8 cellular contexts compared by ENCODE assay signal in the genomic region with DNA sequence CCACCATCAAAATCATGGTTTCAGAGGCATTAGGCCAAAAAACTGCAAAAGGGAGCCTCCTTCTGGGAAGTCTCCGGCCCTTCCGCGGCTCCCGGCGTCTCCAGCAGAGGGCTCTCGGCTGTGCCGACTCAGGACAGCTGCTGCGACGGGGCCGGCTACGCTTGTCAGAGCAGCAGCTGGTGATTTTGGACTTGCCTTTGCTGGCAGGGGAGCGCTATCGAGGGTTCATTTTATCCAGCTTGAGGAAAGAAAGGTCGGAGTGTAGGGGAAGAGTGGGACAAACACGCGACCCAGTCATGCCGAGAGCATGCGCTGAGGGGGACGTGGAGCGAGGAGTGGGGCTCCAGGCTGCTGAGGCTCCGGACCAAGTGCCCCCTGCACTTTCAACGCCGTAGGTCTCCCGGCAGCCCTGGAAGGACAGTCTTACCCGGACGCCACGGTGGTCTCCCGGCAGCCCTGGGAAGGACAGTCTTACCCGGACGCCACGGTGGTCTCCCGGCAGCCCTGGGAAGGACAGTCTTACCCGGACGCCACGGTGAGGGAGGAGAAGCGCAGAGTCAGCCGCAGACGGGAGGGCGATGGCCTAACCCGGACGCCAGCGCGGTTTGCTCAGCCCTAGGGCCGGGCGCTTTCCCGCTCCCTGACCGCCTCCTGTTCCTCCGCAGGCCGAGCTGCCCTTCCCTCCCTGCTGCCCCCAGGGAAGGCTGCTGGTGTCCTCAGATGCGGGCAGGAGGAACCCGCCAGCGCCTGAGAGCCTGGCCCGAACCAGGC. TPM values are rescaled to one million over a fixed set of nuclear protein-coding genes. Genes with fewer than 3 reads are reported as not detected.
DNase-seq lines count a peak whose midpoint lies in the region; ATAC-seq and TF ChIP-seq lines count a peak whose summit lies in the region.

No MANE protein-coding gene starts in this region.

- H3K4ac ChIP-seq in IMR-90 (ENCODE audit: low read depth, low read length): 0 out of 2 replicates have a peak overlapping the region, but pooled peaks have one; percentile 64

- H2BK120ac ChIP-seq in IMR-90 (ENCODE audit: low read depth, low read length): peak overlapping the region; percentile 71

- in situ Hi-C loops in IMR-90 (cut with MboI; ENCODE audit: low sequenced_read_pairs): no loop called here

- no TSS peak for BruUV-seq in IMR-90 (replicated peaks; lab: Mats Ljungman, UMichigan)

- H2BK5ac ChIP-seq in IMR-90 (ENCODE audit: low read depth, low read length, poor library complexity, severe bottlenecking): no peak overlapping the region

- peaks cover 10% of the 10 kb centered on the region; the same call in 1 of the 2 replicates for H4K20me1 ChIP-seq in IMR-90 (ENCODE audit: insufficient read depth, low read length)

- peak overlapping the region; percentile 86 for H2AK9ac ChIP-seq in IMR-90 (replicated peaks; ENCODE audit: low read depth, low read length, poor library complexity)

- no peak overlapping the region for H3K56ac ChIP-seq in IMR-90 (ENCODE audit: extremely low read depth, insufficient read depth, low read length)

- POLR2A ChIA-PET in IMR-90 (lab: Charles Lee; ENCODE audit: unreplicated experiment) (no interaction called here), WTC11 (lab: Charles Lee) (interaction anchor here (0.5 to 1.0 kb wide), 2 partner anchors 11 to 22 kb away, joined by 3 read pairs; no protein-coding TSS in a partner anchor)

- no peak overlapping the region for H4K5ac ChIP-seq in IMR-90 (ENCODE audit: low read depth, low read length)

- peak overlapping the region; percentile 89 for H3K4me2 ChIP-seq in IMR-90 (ENCODE audit: low read depth, low read length)

- CTCF ChIA-PET in IMR-90 (lab: Yijun Ruan, JAX): interaction anchor here (0.6 to 3.4 kb wide), 11 partner anchors 9 to 169 kb away, joined by 3 to 22 read pairs (median 4); a partner anchor contains a TSS
- CTCF ChIA-PET in WTC11 (lab: Charles Lee): interaction anchor here (1.0 to 4.3 kb wide), 8 partner anchors 14 to 366 kb away, joined by 4 to 43 read pairs (median 5); a partner anchor contains a TSS

- peak overlapping the region in 1 of 2 experiments; percentile 78; a peak in 1 of 4 replicates for H4K8ac ChIP-seq in IMR-90 (ENCODE audit: low read depth in 2 of 2, low read length in 2 of 2)

- H2BK15ac ChIP-seq in IMR-90 (ENCODE audit: low read depth, low read length): no peak overlapping the region

- H3K27me3 ChIP-seq in IMR-90 (ENCODE audit: control insufficient read depth, insufficient read depth, low read length): no peaks in the 10 kb centered on the region

- 0 out of 2 replicates have a peak overlapping the region, but pooled peaks have one; percentile 91 for H3K23ac ChIP-seq in IMR-90 (ENCODE audit: low read depth, low read length)

- H3K79me1 ChIP-seq in IMR-90 (ENCODE audit: low read depth in 1 of 2, low read length in 2 of 2): peaks cover 0 to 5% of the 10 kb centered on the region in 2 experiments; a peak in 2 of 4 replicates

- H2AK5ac ChIP-seq in IMR-90 (ENCODE audit: low read depth, low read length): no peak overlapping the region

- peaks cover 24% of the 10 kb centered on the region for H3K36me3 Mint-ChIP-seq in WTC11

- H3K36me3 ChIP-seq in IMR-90 (ENCODE audit: control insufficient read depth, insufficient read depth, low read length): peaks cover 7% of the 10 kb centered on the region

- peak; percentile 85 for TF ChIP-seq RAD21 in IMR-90 (IDR thresholded peaks at IDR 0.05; ENCODE audit: low read length)

- no peak overlapping the region for H3K27ac Mint-ChIP-seq in WTC11

- no peaks in the 10 kb centered on the region for H3K4me1 ChIP-seq in IMR-90 (ENCODE audit: control insufficient read depth, insufficient read depth, low read length)

- H2BK20ac ChIP-seq in IMR-90 (ENCODE audit: low read depth, low read length): no peak overlapping the region

- 17% methylated on average over 12 of the region's 53 CpGs; no CpG with 5 or more reads in 1 of the 2 experiments for WGBS in IMR-90 (ENCODE audit: extremely low coverage in 2 of 2, insufficient read length in 1 of 2), 2 experiments

- H3K27me3 Mint-ChIP-seq in WTC11 (ENCODE audit: low read depth): peaks cover 9% of the 10 kb centered on the region

- H3K14ac ChIP-seq in IMR-90 (replicated peaks; ENCODE audit: low read depth, low read length): peak overlapping the region; percentile 75; the same call in 1 of the 2 replicates

- no peak for TF ChIP-seq POLR2A in IMR-90 (IDR thresholded peaks at IDR 0.05; ENCODE audit: low read depth, low read length)

- no peaks in the 10 kb centered on the region for H3K9me3 Mint-ChIP-seq in WTC11

- intact Hi-C loops in IMR-90 (cut with micrococcal nuclease): loop anchor here (1.0 to 2.0 kb wide), 4 partner anchors 20 to 167 kb away; no protein-coding TSS in a partner anchor

- peak overlapping the region; percentile 39; the same call in 1 of the 2 replicates for H3K4me3 ChIP-seq in IMR-90 (ENCODE audit: insufficient read depth, low read depth, low read length)

- H3K9me3 ChIP-seq in IMR-90 (ENCODE audit: control insufficient read depth, insufficient read depth, low read length): no peaks in the 10 kb centered on the region

- peak overlapping the region; percentile 95 for H2AFZ ChIP-seq in IMR-90 (replicated peaks; ENCODE audit: low read length, poor library complexity)

- H3K4me1 Mint-ChIP-seq in WTC11: peaks cover 15% of the 10 kb centered on the region

- ATAC-seq in GM21529 (IDR thresholded peaks at IDR 0.05; ENCODE audit: unreplicated experiment) (peak; percentile 85), IMR-90 (ENCODE audit: low read depth) (peak; percentile 95), WTC11 (peak; percentile 85), GM18867 (IDR thresholded peaks at IDR 0.05; ENCODE audit: unreplicated experiment) (no peak)

- H3K18ac ChIP-seq in IMR-90 (ENCODE audit: low read depth, low read length): no peak overlapping the region

- TF ChIP-seq CTCF in IMR-90 (conservative IDR thresholded peaks at IDR 0.05; ENCODE audit: low read depth, low read length): peak; percentile 88
- TF ChIP-seq CTCF in WTC11 (IDR thresholded peaks at IDR 0.05): peak; percentile 46; the same call in 1 of the 2 replicates

- dilution Hi-C loops in IMR-90 (cut with HindIII; ENCODE audit: low sequenced_read_pairs, unreplicated experiment): no loop called here

- H3K4me3 Mint-ChIP-seq in WTC11: peak overlapping the region; percentile 67

- DNase-seq in DMS 273 (lab: John Stamatoyannopoulos, UW; ENCODE audit: unreplicated experiment) (peak; percentile 94), IMR-90 (peak; percentile 76), WTC11 (ENCODE audit: low spot score) (peak; percentile 88), iris pigment epithelial cell (ENCODE audit: low read depth) (peak; percentile 87), smooth muscle cell of the brain vasculature (ENCODE audit: low read depth, low spot score) (peak; percentile 57)
- peak; percentile 36 for DNase-seq in central memory CD4-positive, alpha-beta T cell

- no peak overlapping the region for H3K27ac ChIP-seq in IMR-90 (ENCODE audit: insufficient read depth, low read length)

- peaks cover 4% of the 10 kb centered on the region; the same call in 1 of the 2 replicates for H3K9me1 ChIP-seq in IMR-90 (ENCODE audit: insufficient read depth, low read length)

- H3K9ac ChIP-seq in IMR-90 (ENCODE audit: low read depth, low read length): no peak overlapping the region

- no peak overlapping the region for H4K91ac ChIP-seq in IMR-90 (ENCODE audit: insufficient read depth, low read depth, low read length)

TF ChIP-seq in IMR-90, 13 proteins besides CTCF, POLR2A, EP300 and RAD21 (continues in another document):
- TF ChIP-seq MAZ (IDR thresholded peaks at IDR 0.05; ENCODE audit: borderline replicate concordance, low read depth, low read length) (0 out of 2 replicates have a peak, but pooled peaks have one; percentile 33), RFX5 (IDR thresholded peaks at IDR 0.05; ENCODE audit: low read depth, low read length) (no peak), BHLHE40 (IDR thresholded peaks at IDR 0.05; ENCODE audit: low read depth, low read length) (no peak), NFE2L2 (IDR thresholded peaks at IDR 0.05; ENCODE audit: low read depth, low read length) (no peak)
- TF ChIP-seq, protein P1, sequence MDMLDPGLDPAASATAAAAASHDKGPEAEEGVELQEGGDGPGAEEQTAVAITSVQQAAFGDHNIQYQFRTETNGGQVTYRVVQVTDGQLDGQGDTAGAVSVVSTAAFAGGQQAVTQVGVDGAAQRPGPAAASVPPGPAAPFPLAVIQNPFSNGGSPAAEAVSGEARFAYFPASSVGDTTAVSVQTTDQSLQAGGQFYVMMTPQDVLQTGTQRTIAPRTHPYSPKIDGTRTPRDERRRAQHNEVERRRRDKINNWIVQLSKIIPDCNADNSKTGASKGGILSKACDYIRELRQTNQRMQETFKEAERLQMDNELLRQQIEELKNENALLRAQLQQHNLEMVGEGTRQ (IDR thresholded peaks at IDR 0.05; ENCODE audit: low read depth, low read length): no peak

TF ChIP-seq in WTC11, 78 proteins besides CTCF, POLR2A, EP300 and RAD21 (continues in another document):
- TF ChIP-seq ZBTB21 (CRISPR knock-in tag; IDR thresholded peaks at IDR 0.05; ENCODE audit: borderline replicate concordance): 0 out of 2 replicates have a peak, but pooled peaks have one; percentile 15
- peak; percentile 49; the same call in 1 of the 2 replicates for TF ChIP-seq EMX1 (CRISPR knock-in tag; IDR thresholded peaks at IDR 0.05)
- 0 out of 2 replicates have a peak, but pooled peaks have one; percentile 11 for TF ChIP-seq TEAD1 (CRISPR knock-in tag; IDR thresholded peaks at IDR 0.05)

RNA-seq across cellular contexts. Expression of a gene that starts 21.7 kb away (rescaled TPM):
- 68.3 and 69.9 TPM in 2 replicates for total RNA-seq in IMR-90 (2012; rRNA removed)
- polyA plus RNA-seq in IMR-90 (2012; rRNA removed): 30.2 and 34.6 TPM in 2 replicates
- polyA plus RNA-seq in IMR-90 (2012; cell fraction: cytosol; rRNA removed): 7.0 and 8.2 TPM in 2 replicates
- 6.7 and 49.9 TPM in 2 replicates for polyA plus RNA-seq in IMR-90 (2012; cell fraction: nucleus; rRNA removed; ENCODE audit: low replicate concordance)
- 76.2 to 107 TPM (median 83.3 TPM) in 3 replicates for total RNA-seq in WTC11 (2021)

Comparison
In these comparisons a context has a peak if more than half of its experiments do, and no peak if none do; other contexts are left out.
1. DNase-seq: peak in every context shown above with its lines; median percentile 94 in DMS 273; 88 in WTC11; 87 in iris pigment epithelial cell; 76 in IMR-90; 57 in smooth muscle cell of the brain vasculature; 36 in central memory CD4-positive, alpha-beta T cell.